Comparison of ENCODE assay signal across 1 cellular context in genomic region chr9:124659099-124659659, GRCh38.
TF ChIP-seq lines count a peak whose summit lies in the region.

No MANE protein-coding gene starts in this region.

TF ChIP-seq in K562, 482 proteins besides CTCF, POLR2A, EP300 and RAD21 (continued from another document and continues in another):
- TF ChIP-seq ZFP30 (CRISPR knock-in tag; IDR thresholded peaks at IDR 0.05; ENCODE audit: borderline replicate concordance) (no peak), TAF1 (IDR thresholded peaks at IDR 0.05; ENCODE audit: control insufficient read depth, extremely low read depth, insufficient read depth, low read length, severe bottlenecking) (peak; percentile 66), TFAP4 (CRISPR knock-in tag; IDR thresholded peaks at IDR 0.05; ENCODE audit: borderline replicate concordance) (peak; percentile 96), ATF1 (CRISPR knock-in tag; IDR thresholded peaks at IDR 0.05) (no peak), ATF1 (tag; IDR thresholded peaks at IDR 0.05) (peak; percentile 47; the same call in 1 of the 2 replicates), ZBTB1 (CRISPR knock-in tag; IDR thresholded peaks at IDR 0.05; ENCODE audit: borderline replicate concordance, low read depth) (no peak), GABPB2 (CRISPR knock-in tag; conservative IDR thresholded peaks at IDR 0.05) (no peak), ZNF444 (CRISPR knock-in tag; IDR thresholded peaks at IDR 0.05) (no peak), ZNF232 (CRISPR knock-in tag; IDR thresholded peaks at IDR 0.05) (no peak), DNMT1 (IDR thresholded peaks at IDR 0.05) (no peak), ZNF740 (CRISPR knock-in tag; IDR thresholded peaks at IDR 0.05) (peak; percentile 49; the same call in 1 of the 2 replicates), ZNF740 (tag; IDR thresholded peaks at IDR 0.05) (peak in 1 of 2 experiments; percentile 68; a peak in 1 of 4 replicates), CBX1 (IDR thresholded peaks at IDR 0.05; ENCODE audit: low read depth) (no peak), HINFP (tag; conservative IDR thresholded peaks at IDR 0.05; ENCODE audit: low read depth) (no peak), RNF219 (CRISPR knock-in tag; IDR thresholded peaks at IDR 0.05) (no peak), PHB2 (IDR thresholded peaks at IDR 0.05; ENCODE audit: low read depth) (no peak), RBFOX2 (IDR thresholded peaks at IDR 0.05; ENCODE audit: low read depth, low read length) (peak; percentile 58), MTA2 (IDR thresholded peaks at IDR 0.05; ENCODE audit: low read depth) (no peak), KDM1A (IDR thresholded peaks at IDR 0.05) (peak in 1 of 2 experiments; percentile 49; a peak in 2 of 4 replicates), POLR2G (IDR thresholded peaks at IDR 0.05; ENCODE audit: low read depth, low read length) (peak; percentile 66), POLR3A (IDR thresholded peaks at IDR 0.05; ENCODE audit: borderline replicate concordance, extremely low read depth, insufficient read depth, insufficient read length) (no peak), THRAP3 (IDR thresholded peaks at IDR 0.05; ENCODE audit: borderline replicate concordance) (no peak), GTF2A2 (tag; IDR thresholded peaks at IDR 0.05) (no peak), MECOM (CRISPR knock-in tag; IDR thresholded peaks at IDR 0.05) (no peak), ZNF584 (CRISPR knock-in tag; IDR thresholded peaks at IDR 0.05; ENCODE audit: low read depth) (no peak), RBM14 (IDR thresholded peaks at IDR 0.05; ENCODE audit: borderline replicate concordance, insufficient read depth, low read depth, low read length) (no peak), STAT5B (CRISPR knock-in tag; IDR thresholded peaks at IDR 0.05) (no peak), HMGN3 (IDR thresholded peaks at IDR 0.05; ENCODE audit: borderline replicate concordance, extremely low read depth, insufficient read length, low read depth, low read length) (peak; percentile 28), ZFP36 (IDR thresholded peaks at IDR 0.05; ENCODE audit: low read depth, low read length, partially characterized antibody) (no peak), RAD51 (IDR thresholded peaks at IDR 0.05; ENCODE audit: borderline replicate concordance, low read depth) (no peak), EWSR1 (IDR thresholded peaks at IDR 0.05; ENCODE audit: borderline replicate concordance, low read depth, partially characterized antibody) (no peak), BDP1 (IDR thresholded peaks at IDR 0.05; ENCODE audit: insufficient read depth, insufficient read length) (no peak), MTF1 (CRISPR knock-in tag; IDR thresholded peaks at IDR 0.05; ENCODE audit: borderline replicate concordance) (no peak), RBM22 (IDR thresholded peaks at IDR 0.05; ENCODE audit: low read depth, low read length, poor library complexity, severe bottlenecking) (no peak), MCM5 (IDR thresholded peaks at IDR 0.05; ENCODE audit: low read depth) (no peak), MEF2D (tag; conservative IDR thresholded peaks at IDR 0.05; ENCODE audit: low read depth) (no peak; the same call in 1 of the 2 replicates), DPF2 (IDR thresholded peaks at IDR 0.05) (peak; percentile 56), HDAC1 (IDR thresholded peaks at IDR 0.05) (peak in 1 of 2 experiments; percentile 57; a peak in 1 of 4 replicates), RFX5 (IDR thresholded peaks at IDR 0.05; ENCODE audit: low read depth, low read length) (no peak), NCOA6 (IDR thresholded peaks at IDR 0.05) (no peak), TCF7L2 (IDR thresholded peaks at IDR 0.05; ENCODE audit: low read depth, low read length) (no peak), SIN3B (IDR thresholded peaks at IDR 0.05; ENCODE audit: low read depth) (no peak), ZNF766 (CRISPR knock-in tag; conservative IDR thresholded peaks at IDR 0.05) (peak; percentile 61; the same call in 1 of the 2 replicates), ESRRB (CRISPR knock-in tag; IDR thresholded peaks at IDR 0.05; ENCODE audit: borderline replicate concordance) (no peak), ZNF785 (CRISPR knock-in tag; IDR thresholded peaks at IDR 0.05) (no peak), TARDBP (IDR thresholded peaks at IDR 0.05) (no peak), CC2D1A (IDR thresholded peaks at IDR 0.05) (no peak; the same call in 1 of the 2 replicates), FIP1L1 (IDR thresholded peaks at IDR 0.05; ENCODE audit: low read depth, low read length, poor library complexity, severe bottlenecking) (no peak), ESRRA (IDR thresholded peaks at IDR 0.05; ENCODE audit: borderline replicate concordance, low read depth) (no peak), E2F6 (IDR thresholded peaks at IDR 0.05; ENCODE audit: borderline replicate concordance in 1 of 2, extremely low read depth in 1 of 2, insufficient read depth in 1 of 2, insufficient read length in 1 of 2, low read depth in 1 of 2, low read length in 1 of 2, poor library complexity in 1 of 2, severe bottlenecking in 1 of 2) (peak in 1 of 2 experiments; percentile 64), SMARCA5 (IDR thresholded peaks at IDR 0.05) (no peak), ZNF717 (CRISPR knock-in tag; IDR thresholded peaks at IDR 0.05) (no peak), POLR2AphosphoS2 (IDR thresholded peaks at IDR 0.05; ENCODE audit: low read length) (no peak)
- TF ChIP-seq, protein P1, sequence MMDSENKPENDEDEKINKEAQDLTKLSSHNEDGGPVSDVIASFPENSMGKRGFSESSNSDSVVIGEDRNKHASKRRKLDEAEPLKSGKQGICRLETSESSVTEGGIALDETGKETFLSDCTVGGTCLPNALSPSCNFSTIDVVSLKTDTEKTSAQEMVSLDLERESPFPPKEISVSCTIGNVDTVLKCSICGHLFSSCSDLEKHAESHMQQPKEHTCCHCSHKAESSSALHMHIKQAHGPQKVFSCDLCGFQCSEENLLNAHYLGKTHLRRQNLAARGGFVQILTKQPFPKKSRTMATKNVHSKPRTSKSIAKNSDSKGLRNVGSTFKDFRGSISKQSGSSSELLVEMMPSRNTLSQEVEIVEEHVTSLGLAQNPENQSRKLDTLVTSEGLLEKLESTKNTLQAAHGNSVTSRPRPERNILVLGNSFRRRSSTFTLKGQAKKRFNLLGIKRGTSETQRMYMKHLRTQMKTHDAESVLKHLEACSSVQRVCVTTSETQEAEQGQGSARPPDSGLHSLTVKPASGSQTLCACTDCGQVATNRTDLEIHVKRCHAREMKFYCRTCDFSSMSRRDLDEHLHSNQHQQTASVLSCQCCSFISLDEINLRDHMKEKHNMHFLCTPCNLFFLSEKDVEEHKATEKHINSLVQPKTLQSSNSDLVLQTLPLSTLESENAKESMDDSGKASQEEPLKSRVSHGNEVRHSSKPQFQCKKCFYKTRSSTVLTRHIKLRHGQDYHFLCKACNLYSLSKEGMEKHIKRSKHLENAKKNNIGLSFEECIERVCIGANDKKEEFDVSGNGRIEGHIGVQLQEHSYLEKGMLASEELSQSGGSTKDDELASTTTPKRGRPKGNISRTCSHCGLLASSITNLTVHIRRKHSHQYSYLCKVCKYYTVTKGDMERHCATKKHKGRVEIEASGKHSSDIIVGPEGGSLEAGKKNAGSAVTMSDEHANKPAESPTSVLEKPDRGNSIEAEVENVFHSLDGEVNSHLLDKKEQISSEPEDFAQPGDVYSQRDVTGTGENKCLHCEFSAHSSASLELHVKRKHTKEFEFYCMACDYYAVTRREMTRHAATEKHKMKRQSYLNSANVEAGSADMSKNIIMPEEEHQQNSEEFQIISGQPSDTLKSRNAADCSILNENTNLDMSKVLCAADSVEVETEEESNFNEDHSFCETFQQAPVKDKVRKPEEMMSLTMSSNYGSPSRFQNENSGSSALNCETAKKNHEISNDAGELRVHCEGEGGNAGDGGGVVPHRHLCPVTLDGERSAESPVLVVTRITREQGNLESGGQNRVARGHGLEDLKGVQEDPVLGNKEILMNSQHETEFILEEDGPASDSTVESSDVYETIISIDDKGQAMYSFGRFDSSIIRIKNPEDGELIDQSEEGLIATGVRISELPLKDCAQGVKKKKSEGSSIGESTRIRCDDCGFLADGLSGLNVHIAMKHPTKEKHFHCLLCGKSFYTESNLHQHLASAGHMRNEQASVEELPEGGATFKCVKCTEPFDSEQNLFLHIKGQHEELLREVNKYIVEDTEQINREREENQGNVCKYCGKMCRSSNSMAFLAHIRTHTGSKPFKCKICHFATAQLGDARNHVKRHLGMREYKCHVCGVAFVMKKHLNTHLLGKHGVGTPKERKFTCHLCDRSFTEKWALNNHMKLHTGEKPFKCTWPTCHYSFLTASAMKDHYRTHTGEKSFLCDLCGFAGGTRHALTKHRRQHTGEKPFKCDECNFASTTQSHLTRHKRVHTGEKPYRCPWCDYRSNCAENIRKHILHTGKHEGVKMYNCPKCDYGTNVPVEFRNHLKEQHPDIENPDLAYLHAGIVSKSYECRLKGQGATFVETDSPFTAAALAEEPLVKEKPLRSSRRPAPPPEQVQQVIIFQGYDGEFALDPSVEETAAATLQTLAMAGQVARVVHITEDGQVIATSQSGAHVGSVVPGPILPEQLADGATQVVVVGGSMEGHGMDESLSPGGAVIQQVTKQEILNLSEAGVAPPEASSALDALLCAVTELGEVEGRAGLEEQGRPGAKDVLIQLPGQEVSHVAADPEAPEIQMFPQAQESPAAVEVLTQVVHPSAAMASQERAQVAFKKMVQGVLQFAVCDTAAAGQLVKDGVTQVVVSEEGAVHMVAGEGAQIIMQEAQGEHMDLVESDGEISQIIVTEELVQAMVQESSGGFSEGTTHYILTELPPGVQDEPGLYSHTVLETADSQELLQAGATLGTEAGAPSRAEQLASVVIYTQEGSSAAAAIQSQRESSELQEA (IDR thresholded peaks at IDR 0.05; ENCODE audit: low read depth), result no peak
- TF ChIP-seq, protein P2, sequence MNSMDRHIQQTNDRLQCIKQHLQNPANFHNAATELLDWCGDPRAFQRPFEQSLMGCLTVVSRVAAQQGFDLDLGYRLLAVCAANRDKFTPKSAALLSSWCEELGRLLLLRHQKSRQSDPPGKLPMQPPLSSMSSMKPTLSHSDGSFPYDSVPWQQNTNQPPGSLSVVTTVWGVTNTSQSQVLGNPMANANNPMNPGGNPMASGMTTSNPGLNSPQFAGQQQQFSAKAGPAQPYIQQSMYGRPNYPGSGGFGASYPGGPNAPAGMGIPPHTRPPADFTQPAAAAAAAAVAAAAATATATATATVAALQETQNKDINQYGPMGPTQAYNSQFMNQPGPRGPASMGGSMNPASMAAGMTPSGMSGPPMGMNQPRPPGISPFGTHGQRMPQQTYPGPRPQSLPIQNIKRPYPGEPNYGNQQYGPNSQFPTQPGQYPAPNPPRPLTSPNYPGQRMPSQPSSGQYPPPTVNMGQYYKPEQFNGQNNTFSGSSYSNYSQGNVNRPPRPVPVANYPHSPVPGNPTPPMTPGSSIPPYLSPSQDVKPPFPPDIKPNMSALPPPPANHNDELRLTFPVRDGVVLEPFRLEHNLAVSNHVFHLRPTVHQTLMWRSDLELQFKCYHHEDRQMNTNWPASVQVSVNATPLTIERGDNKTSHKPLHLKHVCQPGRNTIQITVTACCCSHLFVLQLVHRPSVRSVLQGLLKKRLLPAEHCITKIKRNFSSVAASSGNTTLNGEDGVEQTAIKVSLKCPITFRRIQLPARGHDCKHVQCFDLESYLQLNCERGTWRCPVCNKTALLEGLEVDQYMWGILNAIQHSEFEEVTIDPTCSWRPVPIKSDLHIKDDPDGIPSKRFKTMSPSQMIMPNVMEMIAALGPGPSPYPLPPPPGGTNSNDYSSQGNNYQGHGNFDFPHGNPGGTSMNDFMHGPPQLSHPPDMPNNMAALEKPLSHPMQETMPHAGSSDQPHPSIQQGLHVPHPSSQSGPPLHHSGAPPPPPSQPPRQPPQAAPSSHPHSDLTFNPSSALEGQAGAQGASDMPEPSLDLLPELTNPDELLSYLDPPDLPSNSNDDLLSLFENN (IDR thresholded peaks at IDR 0.05; ENCODE audit: low read depth in 2 of 2, low read length in 2 of 2), result 0 out of 4 replicates have a peak, but pooled peaks of 1 of the 2 experiments have one; percentile 15
